12 cellular contexts compared by ENCODE assay signal in genomic region chr5:61790678-61791077, GRCh38.
A peak's percentile ranks its signal among the peaks of the same experiment; 100 is the strongest.
DNase-seq lines count a peak whose midpoint lies in the region; ATAC-seq, FAIRE-seq and TF ChIP-seq lines count a peak whose summit lies in the region.
"Had no signal": no experiment of that assay in that cellular context is flagged by ENCODE, and none has a peak within 500 bp of the region (broad histone marks: within the 10 kb centered on the region; RNA-seq: fewer than 3 reads in every experiment).

No MANE protein-coding gene starts in this region.

- H3K4me3 ChIP-seq in bronchial epithelial cell (ENCODE audit: low read depth, low read length) (no peak overlapping the region), lower leg skin (ENCODE audit: low read depth, poor library complexity, severe bottlenecking) (no peak overlapping the region), spleen (no peak overlapping the region)

- WGBS in lower leg skin, 2 donors, result 73 to 74% methylated on average over 2 of the region's 2 CpGs
- WGBS in spleen, 5 donors, result 78 to 82% (median 80%) methylated on average over 2 of the region's 2 CpGs

- DNase-seq in GM12892 (ENCODE audit: insufficient read length) (peak; percentile 2), bronchial epithelial cell (ENCODE audit: low read depth) (peak; percentile 72), lower leg skin (ENCODE audit: low spot score in 2 of 2) (no peak), NOMO-1 (lab: John Stamatoyannopoulos, UW; ENCODE audit: unreplicated experiment in 2 of 2) (no peak), spleen (no peak), GOT3 (lab: John Stamatoyannopoulos, UW) (no peak)
- DNase-seq: activated B cell treated with CpG ODN at 0.5 μM for 24 hours; foreskin melanocyte; NCI-H774; stimulated activated CD4-positive, alpha-beta T cell treated with anti-CD3 and anti-CD28 coated beads, Interleukin-2, amount 100 ng/mL, for 48 hours had no signal

- ATAC-seq in GM19324 (IDR thresholded peaks at IDR 0.05; ENCODE audit: low FRiP score, unreplicated experiment) (peak; percentile 58), HG02981 (IDR thresholded peaks at IDR 0.05; ENCODE audit: unreplicated experiment) (peak; percentile 65)

- H3K27me3 ChIP-seq in bronchial epithelial cell (ENCODE audit: control insufficient read depth, insufficient read depth, low read length) (peaks cover 2% of the 10 kb centered on the region), spleen (replicated peaks in 1 of 7) (no peaks in the 10 kb centered on the region)

- no peak for TF ChIP-seq POLR2A in GM12892 (IDR thresholded peaks at IDR 0.05; ENCODE audit: low read depth, low read length)
- no peak for TF ChIP-seq POLR2A in lower leg skin (IDR thresholded peaks at IDR 0.05)
- no peak for TF ChIP-seq POLR2A in spleen (IDR thresholded peaks at IDR 0.05)

- no peaks in the 10 kb centered on the region for H3K9me3 ChIP-seq in spleen

- intact Hi-C loops in lower leg skin (cut with DNase I; ENCODE audit: low total_unique reads), result no loop called here
- intact Hi-C loops in spleen (cut with DNase I; ENCODE audit: low total_unique reads), result no loop called here

- TF ChIP-seq CTCF in bronchial epithelial cell (IDR thresholded peaks at IDR 0.05; ENCODE audit: insufficient read depth, low read length, severe bottlenecking) (no peak), lower leg skin (IDR thresholded peaks at IDR 0.05) (no peak), spleen (IDR thresholded peaks at IDR 0.05 in 8 of 11, conservative IDR thresholded peaks at IDR 0.05 in 3 of 11) (no peak)

- no peaks in the 10 kb centered on the region for H3K4me1 ChIP-seq in spleen

- H3K36me3 ChIP-seq in bronchial epithelial cell (ENCODE audit: control insufficient read depth, insufficient read depth, low read length) (no peaks in the 10 kb centered on the region), spleen (no peaks in the 10 kb centered on the region)

- peak; percentile 67 for FAIRE-seq in GM12892 (lab: Jason Lieb, UNC)
- no peak for FAIRE-seq in bronchial epithelial cell (lab: Jason Lieb, UNC)

- H3K27ac ChIP-seq in spleen, result no peak overlapping the region

Comparison
In these comparisons a context has a peak if more than half of its experiments do, and no peak if none do; other contexts are left out.
1. DNase-seq: peak in GM12892 (single experiment) and bronchial epithelial cell (single experiment); none in lower leg skin (0 of 2), NOMO-1 (0 of 2), spleen (single experiment) and GOT3 (single experiment).